In the genomic region with DNA sequence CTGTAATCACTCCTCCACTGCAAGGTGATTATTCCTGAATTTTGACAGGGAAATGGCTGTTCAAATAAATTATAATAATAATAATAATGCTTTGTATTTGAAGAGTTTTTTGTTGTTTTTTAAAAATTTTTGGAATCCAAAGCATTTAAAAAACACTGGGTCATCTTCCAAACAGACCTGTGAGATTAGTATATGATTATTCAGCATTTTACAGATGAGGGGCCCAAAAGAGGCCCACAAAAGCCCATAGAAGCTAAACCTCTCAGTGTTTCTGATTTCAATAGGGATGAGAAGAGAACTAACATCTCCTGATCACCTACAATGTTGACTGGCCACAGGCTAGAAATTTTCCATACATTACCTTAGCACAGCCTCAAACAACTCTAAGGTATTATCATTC, we compare ENCODE assay signal across 20 cellular contexts.
"Had no signal": no experiment of that assay in that cellular context is flagged by ENCODE, and none has a peak within 500 bp of the region (broad histone marks: within the 10 kb centered on the region; RNA-seq: fewer than 3 reads in every experiment).

No MANE protein-coding gene starts in this region.

- DNase-seq: islet precursor cell; left ventricle myocardium inferior; midbrain; mucosa of descending colon; naive thymus-derived CD4-positive, alpha-beta T cell; ovary; sigmoid colon; spleen; stimulated activated CD4-positive, alpha-beta T cell treated with anti-CD3 and anti-CD28 coated beads, Interleukin-4, amount 100 ng/mL, for 24 hours; stimulated activated naive CD4-positive, alpha-beta T cell treated with Interleukin-2 at 50 U/mL for 16 hours; stimulated activated naive CD8-positive, alpha-beta T cell treated with anti-CD3 and anti-CD28 coated beads, Interleukin-15, amount 100 ng/mL, for 72 hours; substantia nigra; uterus had no signal

- H3K4me1 ChIP-seq: right atrium auricular region, sigmoid colon, spleen, tibial nerve, uterus had no signal

- ATAC-seq: mucosa of descending colon; naive thymus-derived CD4-positive, alpha-beta T cell; natural killer cell treated with Interleukin-12 subunit alpha and Interleukin-12 subunit beta and Interleukin-15 and Interleukin-18, amount 100 ng/mL, for 72 hours; stimulated activated memory B cell treated with anti-CD40 and anti-IgM and Interleukin-4, amounts not matched to agents 10 μg/mL and 1 μg/mL and 100 μg/mL, for 72 hours; stimulated activated naive CD8-positive, alpha-beta T cell treated with anti-CD3 and anti-CD28 coated beads, Interleukin-15, amount 100 ng/mL, for 72 hours had no signal

- H3K4me3 Mint-ChIP-seq: naive thymus-derived CD4-positive, alpha-beta T cell; natural killer cell treated with Interleukin-12 subunit alpha and Interleukin-12 subunit beta and Interleukin-15 and Interleukin-18, amount 100 ng/mL, for 72 hours; stimulated activated memory B cell treated with anti-CD40 and anti-IgM and Interleukin-4, amounts not matched to agents 10 μg/mL and 1 μg/mL and 100 μg/mL, for 72 hours; stimulated activated naive CD8-positive, alpha-beta T cell treated with anti-CD3 and anti-CD28 coated beads, Interleukin-15, amount 100 ng/mL, for 72 hours; type B pancreatic cell had no signal

- H3K9me3 Mint-ChIP-seq: naive thymus-derived CD4-positive, alpha-beta T cell; natural killer cell treated with Interleukin-12 subunit alpha and Interleukin-12 subunit beta and Interleukin-15 and Interleukin-18, amount 100 ng/mL, for 72 hours; stimulated activated memory B cell treated with anti-CD40 and anti-IgM and Interleukin-4, amounts not matched to agents 10 μg/mL and 1 μg/mL and 100 μg/mL, for 72 hours; stimulated activated naive CD8-positive, alpha-beta T cell treated with anti-CD3 and anti-CD28 coated beads, Interleukin-15, amount 100 ng/mL, for 72 hours; type B pancreatic cell had no signal

- H3K27ac ChIP-seq: left ventricle myocardium inferior, ovary, right atrium auricular region, sigmoid colon, tibial nerve, uterus had no signal

- H3K27ac Mint-ChIP-seq: stimulated activated memory B cell treated with anti-CD40 and anti-IgM and Interleukin-4, amounts not matched to agents 10 μg/mL and 1 μg/mL and 100 μg/mL, for 72 hours; type B pancreatic cell had no signal

- H3K4me3 ChIP-seq: left ventricle myocardium inferior, lung, mucosa of descending colon, ovary, right atrium auricular region, sigmoid colon, spleen, tibial nerve, uterus had no signal

- H3K4me1 Mint-ChIP-seq: stimulated activated memory B cell treated with anti-CD40 and anti-IgM and Interleukin-4, amounts not matched to agents 10 μg/mL and 1 μg/mL and 100 μg/mL, for 72 hours; stimulated activated naive CD8-positive, alpha-beta T cell treated with anti-CD3 and anti-CD28 coated beads, Interleukin-15, amount 100 ng/mL, for 72 hours had no signal

- H3K27me3 ChIP-seq: ovary, right atrium auricular region, sigmoid colon, spleen, tibial nerve, uterus had no signal

- H3K9me3 ChIP-seq: left ventricle myocardium inferior, mucosa of descending colon, ovary, right atrium auricular region, sigmoid colon, spleen, tibial nerve, uterus had no signal

- H3K36me3 ChIP-seq: ovary, uterus had no signal

- H3K27me3 Mint-ChIP-seq: naive thymus-derived CD4-positive, alpha-beta T cell; natural killer cell treated with Interleukin-12 subunit alpha and Interleukin-12 subunit beta and Interleukin-15 and Interleukin-18, amount 100 ng/mL, for 72 hours; progenitor cell of endocrine pancreas; stimulated activated memory B cell treated with anti-CD40 and anti-IgM and Interleukin-4, amounts not matched to agents 10 μg/mL and 1 μg/mL and 100 μg/mL, for 72 hours; stimulated activated naive CD8-positive, alpha-beta T cell treated with anti-CD3 and anti-CD28 coated beads, Interleukin-15, amount 100 ng/mL, for 72 hours; type B pancreatic cell had no signal
